In the genomic region with DNA sequence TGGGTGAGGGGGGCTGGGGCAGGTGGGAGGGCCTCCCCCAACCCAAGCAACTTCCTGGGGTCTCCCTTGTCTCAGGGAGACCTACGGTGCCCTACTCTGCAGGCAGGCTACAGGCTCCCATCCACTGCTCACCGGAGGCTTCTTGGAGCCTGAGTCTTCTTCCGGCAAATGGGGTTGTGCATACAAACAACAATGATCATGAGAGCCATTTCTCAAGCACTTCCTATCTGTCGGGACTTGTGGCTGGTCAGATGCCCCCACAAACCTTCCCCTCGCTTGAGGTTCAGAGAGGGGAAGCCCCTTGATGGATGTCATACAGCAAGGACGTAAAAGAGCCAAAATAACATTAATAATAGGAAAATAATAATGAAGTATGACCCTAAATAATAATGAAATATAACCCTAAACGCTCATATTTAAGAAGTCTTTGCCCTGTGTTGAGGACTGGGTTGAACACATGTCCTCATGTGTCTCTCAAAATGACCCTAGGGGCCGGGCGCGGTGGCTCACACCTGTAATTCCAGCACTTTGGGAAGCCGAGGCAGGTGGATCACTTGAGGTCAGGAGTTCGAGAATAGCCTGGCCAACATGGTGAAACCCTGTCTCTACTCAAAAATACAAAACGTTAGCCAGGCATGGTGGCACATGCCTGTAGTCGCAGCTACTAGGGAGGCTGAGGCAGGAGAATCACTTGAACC, we compare ENCODE assay signal across 12 cellular contexts. TPM values are rescaled to one million over a fixed set of nuclear protein-coding genes. Genes with fewer than 3 reads are reported as not detected.
DNase-seq lines count a peak whose midpoint lies in the region; ATAC-seq, FAIRE-seq and TF ChIP-seq lines count a peak whose summit lies in the region.
"Had no signal": no experiment of that assay in that cellular context is flagged by ENCODE, and none has a peak within 500 bp of the region (broad histone marks: within the 10 kb centered on the region; RNA-seq: fewer than 3 reads in every experiment).

No MANE protein-coding gene starts in this region.

- H3K36me3 ChIP-seq in colonic mucosa (no peaks in the 10 kb centered on the region), small intestine (ENCODE audit: control insufficient read depth in 2 of 2, insufficient read depth in 2 of 2, low read length in 2 of 2) (no peaks in the 10 kb centered on the region), A673 (ENCODE audit: insufficient read depth, low read length, poor library complexity, severe bottlenecking) (peaks cover 5% of the 10 kb centered on the region)

- WGBS in small intestine, 3 donors, result 75 to 85% (median 77%) methylated on average over 14 of the region's 14 CpGs

- no peak for ATAC-seq in GM18868 (IDR thresholded peaks at IDR 0.05; ENCODE audit: unreplicated experiment)
- ATAC-seq in GM21447 (IDR thresholded peaks at IDR 0.05; ENCODE audit: unreplicated experiment), result no peak

- H3K4me1 ChIP-seq in colonic mucosa (peaks cover 6% of the 10 kb centered on the region), small intestine (ENCODE audit: control insufficient read depth in 2 of 2, insufficient read depth in 1 of 2, low read depth in 1 of 2, low read length in 1 of 2) (peaks cover 0 to 7% of the 10 kb centered on the region in 2 donors), A673 (ENCODE audit: insufficient read depth, low read length, poor library complexity, severe bottlenecking) (peaks cover 26% of the 10 kb centered on the region)

- no peaks in the 10 kb centered on the region for H3K27me3 ChIP-seq in colonic mucosa
- H3K27me3 ChIP-seq in small intestine (ENCODE audit: control insufficient read depth in 2 of 2, insufficient read depth in 2 of 2, low read length in 2 of 2), result no peaks in the 10 kb centered on the region
- no peaks in the 10 kb centered on the region for H3K27me3 ChIP-seq in A673 (replicated peaks; ENCODE audit: insufficient read depth, low read depth, low read length, poor library complexity)

- intact Hi-C loops in colonic mucosa (cut with DNase I), result no loop called here
- intact Hi-C loops in A673 (cut with micrococcal nuclease; ENCODE audit: unreplicated experiment), result no loop called here

- H3K27ac ChIP-seq in colonic mucosa (peak overlapping the region; percentile 50), small intestine (ENCODE audit: low read depth in 1 of 2, low read length in 1 of 2) (peak overlapping the region; percentile 69 to 85), A673 (ENCODE audit: low read depth, low read length, poor library complexity, severe bottlenecking) (no peak overlapping the region)

- POLR2A ChIA-PET in A673 (lab: Charles Lee; ENCODE audit: low non-redundant PET), result no interaction called here

- H3K9me3 ChIP-seq in colonic mucosa (no peaks in the 10 kb centered on the region), small intestine (ENCODE audit: control insufficient read depth, low read depth) (no peaks in the 10 kb centered on the region), A673 (ENCODE audit: low read depth, low read length, poor library complexity, severe bottlenecking) (no peaks in the 10 kb centered on the region)

- H3K4me3 ChIP-seq in colonic mucosa (peak overlapping the region; percentile 28), small intestine (ENCODE audit: low read depth in 1 of 2, low read length in 2 of 2) (peak overlapping the region; percentile 38 to 46), A673 (ENCODE audit: low read depth, low read length, poor library complexity, severe bottlenecking) (no peak overlapping the region)

- CTCF ChIA-PET in A673 (lab: Charles Lee), result no interaction called here

- no peak for TF ChIP-seq CTCF in GM10266 (IDR thresholded peaks at IDR 0.05; ENCODE audit: control insufficient read depth, insufficient read depth, low read depth, missing control alignments)
- no peak for TF ChIP-seq CTCF in colonic mucosa (IDR thresholded peaks at IDR 0.05)
- no peak for TF ChIP-seq CTCF in A673 (conservative IDR thresholded peaks at IDR 0.05; ENCODE audit: low read depth, low read length)

- no TSS peak for BruUV-seq in A673 (replicated peaks; lab: Mats Ljungman, UMichigan)

- DNase-seq in GM10266 (ENCODE audit: extremely low spot score), result peak; percentile 74
- peak; percentile 64 for DNase-seq in NAMALWA (ENCODE audit: low spot score)
- DNase-seq in colonic mucosa, result no peak
- no peak for DNase-seq in small intestine
- no peak for DNase-seq in NCI-H2081 treated with DMSO at 0.1 percent for 48 hours (lab: John Stamatoyannopoulos, UW)
- no peak for DNase-seq in A673 (ENCODE audit: low spot score)
- DNase-seq: GOT3, hippocampal formation, NCI-H526 treated with DMSO at 0.1 percent for 48 hours had no signal

- H3K9ac ChIP-seq in colonic mucosa (ENCODE audit: low read depth in 2 of 2, low read length in 2 of 2), result peak overlapping the region; percentile 3 to 54

- FAIRE-seq in small intestine (lab: Jason Lieb, UNC), result no peak
- FAIRE-seq: colon had no signal

RNA-seq across cellular contexts. Expression of a gene that starts 0.7 kb away (rescaled TPM):
- total RNA-seq in colonic mucosa, result 1 to 10 TPM; 7.4 to 8.6 TPM
- 10 to 100 TPM in 1 of 3 donors, 1 to 10 TPM in 2; 2.7 to 11.6 (median 9.2) TPM for polyA plus RNA-seq in small intestine
- not detected in 2 replicates for total RNA-seq in A673 (2021)

RNA-seq across cellular contexts. Expression of a gene that starts 10.9 kb away (rescaled TPM):
- total RNA-seq in colonic mucosa (under 1 TPM; 0.17 to 0.82 TPM), A673 (2021) (3.7 and 4.4 TPM in 2 replicates)
- 1 to 10 TPM in 1 of 3 donors, under 1 TPM in 1, not detected in 1; 0.34 to 1.4 TPM for polyA plus RNA-seq in small intestine

RNA-seq across cellular contexts. Expression of a gene that starts 26.3 kb away (rescaled TPM):
- total RNA-seq in colonic mucosa (10 to 100 TPM; 17.0 to 17.7 TPM), A673 (2021) (121 and 125 TPM in 2 replicates)
- polyA plus RNA-seq in small intestine, result 10 to 100 TPM in 1 of 3 donors, 1 to 10 TPM in 2; 1.8 to 17.2 (median 6.5) TPM

RNA-seq across cellular contexts. Expression of a gene that starts 27.7 kb away (rescaled TPM):
- total RNA-seq in colonic mucosa (not detected), A673 (2021) (1.2 and 1.6 TPM in 2 replicates)
- polyA plus RNA-seq in small intestine, result under 1 TPM in 1 of 3 donors, not detected in 2; 0.19 TPM

RNA-seq across cellular contexts. Expression of a gene that starts 52.1 kb away (rescaled TPM):
- total RNA-seq in colonic mucosa (not detected), A673 (2021) (0.37 TPM in 1 of 2 replicates, not detected in the other)
- not detected for polyA plus RNA-seq in small intestine

Comparison
In these comparisons a context has a peak if more than half of its experiments do, and no peak if none do; other contexts are left out.
1. DNase-seq: peak in GM10266 (single experiment) and NAMALWA (single experiment); none in colonic mucosa (single experiment), small intestine (single experiment), NCI-H2081 treated with DMSO at 0.1 percent for 48 hours (single experiment) and A673 (single experiment).